Comparison of ENCODE assay signal across 10 cellular contexts in the genomic region with DNA sequence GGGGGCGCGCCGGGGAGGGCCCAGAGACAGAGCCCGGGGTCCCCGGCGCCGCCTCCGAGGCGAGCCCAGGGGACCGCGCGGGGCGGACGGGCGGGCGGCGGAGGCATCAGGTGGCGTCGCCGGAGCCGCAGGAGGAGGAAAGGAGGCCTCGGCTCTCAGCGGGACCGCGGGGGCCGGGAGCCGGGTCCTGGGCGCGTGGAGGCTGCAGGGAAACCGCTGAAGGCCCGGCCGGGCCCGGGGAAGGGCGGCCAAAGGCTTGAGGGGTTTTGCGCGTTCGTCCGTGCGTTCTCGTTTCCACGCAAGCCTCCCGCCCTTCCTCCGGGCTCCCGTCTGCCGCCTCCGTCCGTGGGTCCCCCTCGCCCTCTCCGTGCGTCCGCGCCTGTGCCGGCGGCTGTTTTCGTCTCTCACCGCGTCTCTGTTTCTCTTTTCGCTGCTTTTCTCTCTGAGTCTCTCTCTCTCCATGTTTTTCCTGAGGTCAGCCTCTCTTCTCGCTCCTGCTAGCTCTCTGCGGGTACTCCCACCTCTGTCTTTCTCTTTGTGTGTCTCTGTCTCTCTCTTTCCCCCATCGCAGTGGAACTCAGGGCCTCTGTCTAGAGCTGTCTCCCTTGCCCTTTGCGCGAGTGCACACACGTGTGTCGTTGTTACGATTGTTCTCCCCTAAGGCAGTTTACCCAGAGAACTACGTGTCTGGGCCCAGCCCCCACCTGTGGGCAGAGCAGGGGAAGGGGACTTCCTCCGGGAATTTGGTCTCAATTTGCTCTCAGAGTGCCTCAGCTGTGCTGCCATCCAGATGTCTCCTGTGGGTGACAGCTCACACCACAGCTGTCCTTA. TPM values are rescaled to one million over a fixed set of nuclear protein-coding genes. Genes with fewer than 3 reads are reported as not detected.
DNase-seq lines count a peak whose midpoint lies in the region; TF ChIP-seq lines count a peak whose summit lies in the region.
"Had no signal": no experiment of that assay in that cellular context is flagged by ENCODE, and none has a peak within 500 bp of the region (broad histone marks: within the 10 kb centered on the region; RNA-seq: fewer than 3 reads in every experiment).

No MANE protein-coding gene starts in this region.

- peaks cover 12 to 27% (median 12%) of the 10 kb centered on the region in 3 donors for H3K4me1 ChIP-seq in skeletal muscle tissue (ENCODE audit: control insufficient read depth in 3 of 3, insufficient read depth in 3 of 3, low read length in 3 of 3)

- H3K4me1 Mint-ChIP-seq in T-helper 1 cell treated with Interleukin-12 subunit alpha and Interleukin-12 subunit beta and Interleukin-4 antibody, amounts not matched to agents 30 μg/mL and 1 μg/mL, for 36 hours (ENCODE audit: low read depth): peaks cover 61% of the 10 kb centered on the region

- H3K36me3 ChIP-seq in skeletal muscle tissue (ENCODE audit: control insufficient read depth in 3 of 3, insufficient read depth in 3 of 3, low read length in 3 of 3): no peaks in the 10 kb centered on the region

- H3K9ac ChIP-seq in skeletal muscle tissue (ENCODE audit: low read depth in 1 of 3, low read length in 3 of 3): peak overlapping the region in 1 of 3 donors; percentile 16

- no peak for DNase-seq in fibroblast of the aortic adventitia (ENCODE audit: low read depth)
- no peak for DNase-seq in SHP77 treated with DMSO at 0.1 percent for 48 hours (lab: John Stamatoyannopoulos, UW)
- DNase-seq in NCI-H2029 (lab: John Stamatoyannopoulos, UW): no peak
- DNase-seq in NCI-H510A (lab: John Stamatoyannopoulos, UW): no peak
- DNase-seq in NCI-H2081 treated with DMSO at 0.1 percent for 48 hours (lab: John Stamatoyannopoulos, UW): no peak
- DNase-seq: cerebellar nuclear complex, NCI-H446 had no signal

- H3K27ac Mint-ChIP-seq in T-helper 1 cell treated with Interleukin-12 subunit alpha and Interleukin-12 subunit beta and Interleukin-4 antibody, amounts not matched to agents 30 μg/mL and 1 μg/mL, for 36 hours: peak overlapping the region; percentile 98

- H3K27ac ChIP-seq in skeletal muscle tissue (ENCODE audit: low read depth, low read length): no peak overlapping the region

- H3K36me3 Mint-ChIP-seq in T-helper 1 cell treated with Interleukin-12 subunit alpha and Interleukin-12 subunit beta and Interleukin-4 antibody, amounts not matched to agents 30 μg/mL and 1 μg/mL, for 36 hours (ENCODE audit: low read depth): peaks cover 46% of the 10 kb centered on the region

- peaks cover 66 to 80% (median 78%) of the 10 kb centered on the region in 3 donors for H3K27me3 ChIP-seq in skeletal muscle tissue (ENCODE audit: control insufficient read depth in 3 of 3, insufficient read depth in 3 of 3, low read length in 3 of 3)

- no peaks in the 10 kb centered on the region for H3K9me3 Mint-ChIP-seq in T-helper 1 cell treated with Interleukin-12 subunit alpha and Interleukin-12 subunit beta and Interleukin-4 antibody, amounts not matched to agents 30 μg/mL and 1 μg/mL, for 36 hours

- TF ChIP-seq CTCF in GM12875 (IDR thresholded peaks at IDR 0.05; ENCODE audit: borderline replicate concordance, insufficient read depth, low read depth, low read length) (no peak), fibroblast of the aortic adventitia (IDR thresholded peaks at IDR 0.05; ENCODE audit: insufficient read depth, low read length) (no peak)

- peak overlapping the region; percentile 98 for H3K4me3 Mint-ChIP-seq in T-helper 1 cell treated with Interleukin-12 subunit alpha and Interleukin-12 subunit beta and Interleukin-4 antibody, amounts not matched to agents 30 μg/mL and 1 μg/mL, for 36 hours

- H3K9me3 ChIP-seq in skeletal muscle tissue (ENCODE audit: control insufficient read depth in 3 of 3, low read length in 3 of 3): no peaks in the 10 kb centered on the region

- H3K4me3 ChIP-seq in GM12875 (ENCODE audit: low read depth, low read length): peak overlapping the region; percentile 99
- H3K4me3 ChIP-seq in fibroblast of the aortic adventitia (ENCODE audit: low read depth, low read length): peak overlapping the region; percentile 44
- H3K4me3 ChIP-seq in skeletal muscle tissue (ENCODE audit: low read length in 3 of 3): peak overlapping the region in 2 of 3 donors; percentile 29 to 51

- no peaks in the 10 kb centered on the region for H3K27me3 Mint-ChIP-seq in T-helper 1 cell treated with Interleukin-12 subunit alpha and Interleukin-12 subunit beta and Interleukin-4 antibody, amounts not matched to agents 30 μg/mL and 1 μg/mL, for 36 hours (ENCODE audit: low read depth)

RNA-seq across cellular contexts. Expression of a gene that starts 2.1 kb away (rescaled TPM):
- 2.3 TPM in 1 of 2 replicates, not detected in the other for total RNA-seq in fibroblast of the aortic adventitia (ENCODE audit: low replicate concordance)
- total RNA-seq in skeletal muscle tissue: 3.1 TPM

Comparison
In these comparisons a context has a peak if more than half of its experiments do, and no peak if none do; other contexts are left out.
1. H3K4me3 ChIP-seq: peak in every context shown above with its lines; median percentile 99 in GM12875; 44 in fibroblast of the aortic adventitia; 40 in skeletal muscle tissue.